40 cellular contexts compared by ENCODE assay signal in the genomic region with DNA sequence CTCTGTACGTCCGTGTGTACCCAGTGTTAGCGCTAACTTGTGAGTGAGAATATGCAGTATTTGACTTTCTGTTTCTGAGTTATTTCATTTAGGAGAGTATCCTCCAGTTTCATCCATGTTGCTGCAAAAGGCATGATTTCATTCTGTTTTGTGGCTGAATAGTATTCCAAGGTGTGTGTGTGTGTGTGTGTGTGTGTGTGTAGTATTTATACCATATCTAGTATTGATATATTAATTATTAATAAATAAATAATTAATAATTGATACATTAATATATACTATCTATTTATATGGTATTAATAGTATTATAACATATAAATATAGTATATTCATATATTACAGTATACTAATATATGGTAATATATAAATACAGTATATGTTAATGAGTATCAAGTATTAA.
"Had no signal": no experiment of that assay in that cellular context is flagged by ENCODE, and none has a peak within 500 bp of the region (broad histone marks: within the 10 kb centered on the region; RNA-seq: fewer than 3 reads in every experiment).

No MANE protein-coding gene starts in this region.

- DNase-seq: activated effector memory CD4-positive, alpha-beta T cell treated with anti-CD3 and anti-CD28 coated beads, Interleukin-2, amount 50 U/mL, for 16 hours; activated effector memory CD4-positive, alpha-beta T cell treated with Interleukin-2 at 50 U/mL for 16 hours; activated gamma-delta T cell; activated gamma-delta T cell treated with Interleukin-2 at 50 U/mL for 16 hours; activated naive CD4-positive, alpha-beta T cell; activated naive CD4-positive, alpha-beta T cell treated with anti-CD3 and anti-CD28 coated beads for 36 hours; activated naive CD4-positive, alpha-beta T cell treated with anti-CD3 and anti-CD28 coated beads, Interleukin-2, amount 10 ng/mL, durations not matched to agents 7 days and 5 days; activated naive CD4-positive, alpha-beta T cell treated with anti-CD3 and anti-CD28 coated beads, Interleukin-2, amount 50 U/mL, for 16 hours; activated naive CD4-positive, alpha-beta T cell treated with Interleukin-2 at 50 U/mL for 16 hours; activated naive CD8-positive, alpha-beta T cell treated with anti-CD3 and anti-CD28 coated beads for 36 hours; activated naive CD8-positive, alpha-beta T cell treated with anti-CD3 and anti-CD28 coated beads, Interleukin-2, amount 10 ng/mL, durations not matched to agents 7 days and 5 days; activated naive CD8-positive, alpha-beta T cell treated with anti-CD3 and anti-CD28 coated beads, Interleukin-2, amount 50 U/mL, for 24 hours; activated T-cell treated with anti-CD3 and anti-CD28 coated beads, Interleukin-2, amount 50 U/mL, for 1 hour; activated T-cell treated with anti-CD3 and anti-CD28 coated beads, Interleukin-2, amount 50 U/mL, for 24 hours; activated T-cell treated with anti-CD3 and anti-CD28 coated beads, Interleukin-2, amount 50 U/mL, for 4 hours; activated T-cell treated with anti-CD3 and anti-CD28 coated beads, Interleukin-2, amount 50 U/mL, for 48 hours; activated T-cell treated with anti-CD3 and anti-CD28 coated beads, Interleukin-2, amount 50 U/mL, for 72 hours; adrenal gland; amniotic stem cell; amygdala; anterior cingulate cortex; aorta; body of pancreas; caudate nucleus; central memory CD4-positive, alpha-beta T cell; cerebellar nuclear complex had no signal

- H3K36me3 Mint-ChIP-seq: activated naive CD4-positive, alpha-beta T cell treated with anti-CD3 and anti-CD28 coated beads, Interleukin-2, amount 10 ng/mL, durations not matched to agents 7 days and 5 days; activated naive CD4-positive, alpha-beta T cell treated with anti-CD3 and anti-CD28 coated beads, Interleukin-2, amount 50 U/mL, for 24 hours; activated naive CD4-positive, alpha-beta T cell treated with anti-CD3 and anti-CD28 coated beads, Interleukin-2, amount 50 U/mL, for 72 hours; activated naive CD8-positive, alpha-beta T cell; activated naive CD8-positive, alpha-beta T cell treated with anti-CD3 and anti-CD28 coated beads for 36 hours; activated naive CD8-positive, alpha-beta T cell treated with anti-CD3 and anti-CD28 coated beads, Interleukin-2, amount 10 ng/mL, durations not matched to agents 7 days and 5 days; brain had no signal

- H3K4me1 Mint-ChIP-seq: central memory CD8-positive, alpha-beta T cell had no signal

- H3K4me3 Mint-ChIP-seq: activated naive CD4-positive, alpha-beta T cell treated with anti-CD3 and anti-CD28 coated beads for 36 hours; activated naive CD4-positive, alpha-beta T cell treated with anti-CD3 and anti-CD28 coated beads, Interleukin-2, amount 10 ng/mL, durations not matched to agents 7 days and 5 days; activated naive CD4-positive, alpha-beta T cell treated with anti-CD3 and anti-CD28 coated beads, Interleukin-2, amount 50 U/mL, for 24 hours; activated naive CD8-positive, alpha-beta T cell; activated naive CD8-positive, alpha-beta T cell treated with anti-CD3 and anti-CD28 coated beads for 36 hours; activated naive CD8-positive, alpha-beta T cell treated with anti-CD3 and anti-CD28 coated beads, Interleukin-2, amount 10 ng/mL, durations not matched to agents 7 days and 5 days; activated naive CD8-positive, alpha-beta T cell treated with anti-CD3 and anti-CD28 coated beads, Interleukin-2, amount 50 U/mL, for 24 hours; activated T-cell treated with anti-CD3 and anti-CD28 coated beads, Interleukin-2, amount 50 U/mL, for 24 hours; activated T-cell treated with anti-CD3 and anti-CD28 coated beads, Interleukin-2, amount 50 U/mL, for 4 hours; activated T-helper 1 cell treated with anti-CD3 and anti-CD28 coated beads, Interleukin-12 subunit alpha, Interleukin-12 subunit beta, Interleukin-2, Interleukin-4 antibody, amounts not matched to agents 30 ng/mL and 10 ng/mL and 1 ng/mL, durations not matched to agents 14 hours and 24 hours and 36 hours; activated T-helper 17 cell treated with anti-CD3 and anti-CD28 coated beads, Interleukin-2, amount 50 U/mL, for 72 hours; brain; central memory CD8-positive, alpha-beta T cell had no signal

- ATAC-seq: activated naive CD4-positive, alpha-beta T cell treated with anti-CD3 and anti-CD28 coated beads, Interleukin-2, amount 50 U/mL, for 72 hours; activated naive CD8-positive, alpha-beta T cell treated with anti-CD3 and anti-CD28 coated beads, Interleukin-2, amount 50 U/mL, for 24 hours; activated T-cell treated with anti-CD3 and anti-CD28 coated beads, Interleukin-2, amount 50 U/mL, for 4 hours; activated T-cell treated with anti-CD3 and anti-CD28 coated beads, Interleukin-2, amount 50 U/mL, for 72 hours; activated T-helper 17 cell treated with anti-CD3 and anti-CD28 coated beads, Interleukin-2, amount 50 U/mL, for 72 hours; body of pancreas had no signal

- H3K27ac ChIP-seq: adrenal gland, ascending aorta, body of pancreas, brain microvascular endothelial cell, breast epithelium, cardiac muscle cell had no signal

- H3K27me3 Mint-ChIP-seq: activated naive CD4-positive, alpha-beta T cell treated with anti-CD3 and anti-CD28 coated beads, Interleukin-2, amount 50 U/mL, for 24 hours; activated naive CD8-positive, alpha-beta T cell treated with anti-CD3 and anti-CD28 coated beads, Interleukin-2, amount 10 ng/mL, durations not matched to agents 7 days and 5 days; activated naive CD8-positive, alpha-beta T cell treated with anti-CD3 and anti-CD28 coated beads, Interleukin-2, amount 50 U/mL, for 24 hours; activated T-cell treated with anti-CD3 and anti-CD28 coated beads, Interleukin-2, amount 50 U/mL, for 24 hours; activated T-helper 17 cell treated with anti-CD3 and anti-CD28 coated beads, Interleukin-2, amount 50 U/mL, for 72 hours; central memory CD8-positive, alpha-beta T cell had no signal

- H3K36me3 ChIP-seq: adrenal gland, ascending aorta, brain microvascular endothelial cell, breast epithelium, cardiac muscle cell had no signal

- H3K27ac Mint-ChIP-seq: activated naive CD4-positive, alpha-beta T cell treated with anti-CD3 and anti-CD28 coated beads for 36 hours; activated naive CD4-positive, alpha-beta T cell treated with anti-CD3 and anti-CD28 coated beads, Interleukin-2, amount 10 ng/mL, durations not matched to agents 7 days and 5 days; activated naive CD4-positive, alpha-beta T cell treated with anti-CD3 and anti-CD28 coated beads, Interleukin-2, amount 50 U/mL, for 24 hours; activated naive CD4-positive, alpha-beta T cell treated with anti-CD3 and anti-CD28 coated beads, Interleukin-2, amount 50 U/mL, for 72 hours; activated naive CD8-positive, alpha-beta T cell; activated naive CD8-positive, alpha-beta T cell treated with anti-CD3 and anti-CD28 coated beads for 36 hours; activated naive CD8-positive, alpha-beta T cell treated with anti-CD3 and anti-CD28 coated beads, Interleukin-2, amount 10 ng/mL, durations not matched to agents 7 days and 5 days; activated naive CD8-positive, alpha-beta T cell treated with anti-CD3 and anti-CD28 coated beads, Interleukin-2, amount 50 U/mL, for 24 hours; activated T-cell treated with anti-CD3 and anti-CD28 coated beads, Interleukin-2, amount 50 U/mL, for 24 hours; activated T-cell treated with anti-CD3 and anti-CD28 coated beads, Interleukin-2, amount 50 U/mL, for 72 hours; activated T-helper 1 cell treated with anti-CD3 and anti-CD28 coated beads, Interleukin-12 subunit alpha, Interleukin-12 subunit beta, Interleukin-2, Interleukin-4 antibody, amounts not matched to agents 30 ng/mL and 10 ng/mL and 1 ng/mL, durations not matched to agents 14 hours and 24 hours and 36 hours; activated T-helper 17 cell treated with anti-CD3 and anti-CD28 coated beads, Interleukin-2, amount 50 U/mL, for 72 hours; activated T-helper 2 cell treated with anti-CD3 and anti-CD28 coated beads, Interferon-gamma antibody, Interleukin-2, Interleukin-4, amounts not matched to agents 10 μg/mL and 5 μg/mL and 100 μg/mL, durations not matched to agents 14 hours and 24 hours and 36 hours; brain had no signal

- H3K4me3 ChIP-seq: adrenal gland, ascending aorta, body of pancreas, breast epithelium, cardiac muscle cell had no signal

- H3K4me1 ChIP-seq: ascending aorta, body of pancreas, breast epithelium had no signal

- FAIRE-seq: astrocyte, bronchial epithelial cell had no signal

- H3K9me3 ChIP-seq: adrenal gland, ascending aorta, body of pancreas, breast epithelium had no signal

- H3K27me3 ChIP-seq: adrenal gland, ascending aorta, body of pancreas, brain microvascular endothelial cell, breast epithelium, cardiac muscle cell had no signal

- H3K9me3 Mint-ChIP-seq: activated naive CD4-positive, alpha-beta T cell treated with anti-CD3 and anti-CD28 coated beads for 36 hours; activated naive CD4-positive, alpha-beta T cell treated with anti-CD3 and anti-CD28 coated beads, Interleukin-2, amount 10 ng/mL, durations not matched to agents 7 days and 5 days; activated naive CD4-positive, alpha-beta T cell treated with anti-CD3 and anti-CD28 coated beads, Interleukin-2, amount 50 U/mL, for 24 hours; activated naive CD8-positive, alpha-beta T cell treated with anti-CD3 and anti-CD28 coated beads for 36 hours; activated naive CD8-positive, alpha-beta T cell treated with anti-CD3 and anti-CD28 coated beads, Interleukin-2, amount 10 ng/mL, durations not matched to agents 7 days and 5 days; activated naive CD8-positive, alpha-beta T cell treated with anti-CD3 and anti-CD28 coated beads, Interleukin-2, amount 50 U/mL, for 24 hours; activated T-cell treated with anti-CD3 and anti-CD28 coated beads, Interleukin-2, amount 50 U/mL, for 24 hours; activated T-cell treated with anti-CD3 and anti-CD28 coated beads, Interleukin-2, amount 50 U/mL, for 4 hours; activated T-cell treated with anti-CD3 and anti-CD28 coated beads, Interleukin-2, amount 50 U/mL, for 72 hours; activated T-helper 1 cell treated with anti-CD3 and anti-CD28 coated beads, Interleukin-12 subunit alpha, Interleukin-12 subunit beta, Interleukin-2, Interleukin-4 antibody, amounts not matched to agents 30 ng/mL and 10 ng/mL and 1 ng/mL, durations not matched to agents 14 hours and 24 hours and 36 hours; activated T-helper 17 cell treated with anti-CD3 and anti-CD28 coated beads, Interleukin-2, amount 50 U/mL, for 72 hours; activated T-helper 2 cell treated with anti-CD3 and anti-CD28 coated beads, Interferon-gamma antibody, Interleukin-2, Interleukin-4, amounts not matched to agents 10 μg/mL and 5 μg/mL and 100 μg/mL, durations not matched to agents 14 hours and 24 hours and 36 hours; brain; central memory CD8-positive, alpha-beta T cell had no signal
